Comparison of ENCODE assay signal across 8 cellular contexts in genomic region chr1:235074335-235075120, GRCh38. TPM values are rescaled to one million over a fixed set of nuclear protein-coding genes. Genes with fewer than 3 reads are reported as not detected.
A peak's percentile ranks its signal among the peaks of the same experiment; 100 is the strongest.
DNase-seq lines count a peak whose midpoint lies in the region; ATAC-seq and TF ChIP-seq lines count a peak whose summit lies in the region.

No MANE protein-coding gene starts in this region.

- intact Hi-C loops in Panc1 (cut with micrococcal nuclease; ENCODE audit: unreplicated experiment): loop anchor here (5.0 to 10.0 kb wide), 2 partner anchors 200 to 462 kb away; partner anchors contain the start of gene IRF2BP2

- H3K79me2 ChIP-seq in hepatocyte (no peaks in the 10 kb centered on the region), smooth muscle cell (ENCODE audit: low read depth) (no peaks in the 10 kb centered on the region)

- peak overlapping the region; percentile 43 to 79 (median 74); a peak in 21 of 22 replicates for H3K9ac ChIP-seq in BLaER1 treated with 17β-estradiol and CSF1 and Interleukin-3, amounts not matched to agents 10 nM and 100 nM
- H3K9ac ChIP-seq in adipocyte (ENCODE audit: low read length): peak overlapping the region; percentile 84
- peak overlapping the region; percentile 95 for H3K9ac ChIP-seq in smooth muscle cell (ENCODE audit: low read depth)

- no peaks in the 10 kb centered on the region for H3K36me3 ChIP-seq in BLaER1 treated with 17β-estradiol and CSF1 and Interleukin-3, amounts not matched to agents 10 nM and 100 nM
- H3K36me3 ChIP-seq in Panc1 (ENCODE audit: control insufficient read depth, insufficient read depth, low read length): no peaks in the 10 kb centered on the region
- H3K36me3 ChIP-seq in adipocyte (ENCODE audit: control insufficient read depth, insufficient read depth, low read length, severe bottlenecking): no peaks in the 10 kb centered on the region
- H3K36me3 ChIP-seq in hepatocyte (replicated peaks; ENCODE audit: insufficient read depth, low read depth): no peaks in the 10 kb centered on the region
- H3K36me3 ChIP-seq in smooth muscle cell (ENCODE audit: low read depth): no peaks in the 10 kb centered on the region

- peak overlapping the region; percentile 64 to 89 (median 81); a peak in 21 of 22 replicates for H3K27ac ChIP-seq in BLaER1 treated with 17β-estradiol and CSF1 and Interleukin-3, amounts not matched to agents 10 nM and 100 nM
- H3K27ac ChIP-seq in Panc1 (ENCODE audit: low read length): peak overlapping the region; percentile 100
- H3K27ac ChIP-seq in hepatocyte: peak overlapping the region; percentile 99
- H3K27ac ChIP-seq in smooth muscle cell (ENCODE audit: low read depth): peak overlapping the region; percentile 100

- no peaks in the 10 kb centered on the region for H3K9me3 ChIP-seq in BLaER1 treated with 17β-estradiol and CSF1 and Interleukin-3, amounts not matched to agents 10 nM and 100 nM (replicated peaks in 1 of 11)
- H3K9me3 ChIP-seq in Panc1 (ENCODE audit: control insufficient read depth, insufficient read depth, low read depth, low read length): no peaks in the 10 kb centered on the region
- no peaks in the 10 kb centered on the region for H3K9me3 ChIP-seq in adipocyte (ENCODE audit: control insufficient read depth, low read length)
- H3K9me3 ChIP-seq in hepatocyte (ENCODE audit: low read depth): no peaks in the 10 kb centered on the region
- H3K9me3 ChIP-seq in smooth muscle cell (replicated peaks; ENCODE audit: low read depth): no peaks in the 10 kb centered on the region

- H3K9me2 ChIP-seq in hepatocyte (replicated peaks; ENCODE audit: insufficient read depth): no peaks in the 10 kb centered on the region

- WGBS in hepatocyte (ENCODE audit: low lambda C conversion rate, missing lambda C conversion rate): 35% methylated on average over 17 of the region's 17 CpGs
- WGBS in smooth muscle cell (ENCODE audit: low lambda C conversion rate): 28% methylated on average over 17 of the region's 17 CpGs

- DNase-seq in Panc1 (ENCODE audit: low read depth, low spot score) (no peak), adipocyte (ENCODE audit: low read depth) (peak; percentile 74), hepatocyte (ENCODE audit: low spot score) (peak; percentile 55), smooth muscle cell (lab: John Stamatoyannopoulos, UW; ENCODE audit: unreplicated experiment) (no peak), GF-D8 (lab: John Stamatoyannopoulos, UW) (no peak)

- in situ Hi-C loops in Panc1 (cut with HindIII; ENCODE audit: low pct_unique_long_range_greater_than_20kb, low sequenced_read_pairs): loop anchor here (10.0 kb wide), 2 partner anchors 120 to 330 kb away; no protein-coding TSS in a partner anchor

- peak overlapping the region; percentile 71 to 95 (median 85) for H3K4me2 ChIP-seq in BLaER1 treated with 17β-estradiol and CSF1 and Interleukin-3, amounts not matched to agents 10 nM and 100 nM
- H3K4me2 ChIP-seq in hepatocyte (peak overlapping the region; percentile 16), smooth muscle cell (peak overlapping the region; percentile 65)

- TF ChIP-seq CTCF in Panc1 (IDR thresholded peaks at IDR 0.05): no peak
- no peak for TF ChIP-seq CTCF in hepatocyte (IDR thresholded peaks at IDR 0.05; ENCODE audit: poor library complexity)
- TF ChIP-seq CTCF in smooth muscle cell (IDR thresholded peaks at IDR 0.05; ENCODE audit: borderline replicate concordance, insufficient read depth, poor library complexity, severe bottlenecking): no peak

- H2AFZ ChIP-seq in hepatocyte (no peak overlapping the region), smooth muscle cell (ENCODE audit: low read depth) (no peak overlapping the region)

- no TSS peak for BruUV-seq in Panc1 (replicated peaks; lab: Mats Ljungman, UMichigan)

- H3K4me1 ChIP-seq in BLaER1 treated with 17β-estradiol and CSF1 and Interleukin-3, amounts not matched to agents 10 nM and 100 nM: peaks cover 65 to 82% (median 76%) of the 10 kb centered on the region in 10 experiments
- H3K4me1 ChIP-seq in Panc1 (ENCODE audit: control insufficient read depth, insufficient read depth, low read length) (peaks cover 70% of the 10 kb centered on the region), adipocyte (ENCODE audit: control insufficient read depth, insufficient read depth, low read length) (peaks cover 72% of the 10 kb centered on the region), hepatocyte (ENCODE audit: insufficient read depth) (peaks cover 44% of the 10 kb centered on the region), smooth muscle cell (ENCODE audit: low read depth) (peaks cover 23% of the 10 kb centered on the region)

- peaks cover 24% of the 10 kb centered on the region for H3F3A ChIP-seq in smooth muscle cell (ENCODE audit: low read depth)

- peak; percentile 27 for ATAC-seq in GM19372 (IDR thresholded peaks at IDR 0.05; ENCODE audit: low read depth, unreplicated experiment)
- peak; percentile 32 for ATAC-seq in HG03439 (IDR thresholded peaks at IDR 0.05; ENCODE audit: unreplicated experiment)
- peak; percentile 31 for ATAC-seq in Panc1

- no peaks in the 10 kb centered on the region for H4K20me1 ChIP-seq in BLaER1 treated with 17β-estradiol and CSF1 and Interleukin-3, amounts not matched to agents 10 nM and 100 nM
- H4K20me1 ChIP-seq in hepatocyte (ENCODE audit: insufficient read depth, poor library complexity, severe bottlenecking) (no peaks in the 10 kb centered on the region), smooth muscle cell (ENCODE audit: low read depth) (no peaks in the 10 kb centered on the region)

- POLR2A ChIA-PET in Panc1 (lab: Charles Lee): interaction anchor here (0.6 to 2.7 kb wide), 5 partner anchors 39 to 579 kb away, joined by 3 to 10 read pairs (median 4); no protein-coding TSS in a partner anchor

- CTCF ChIA-PET in Panc1 (lab: Charles Lee): no interaction called here

- peak overlapping the region in 7 of 10 experiments; percentile 1 to 39 (median 12); a peak in 7 of 20 replicates for H3K4me3 ChIP-seq in BLaER1 treated with 17β-estradiol and CSF1 and Interleukin-3, amounts not matched to agents 10 nM and 100 nM
- H3K4me3 ChIP-seq in Panc1 (ENCODE audit: low read depth in 2 of 2, low read length in 2 of 2): peak overlapping the region in 1 of 2 experiments; percentile 7; a peak in 2 of 4 replicates
- H3K4me3 ChIP-seq in adipocyte (ENCODE audit: low read length): peak overlapping the region; percentile 59
- no peak overlapping the region for H3K4me3 ChIP-seq in hepatocyte
- no peak overlapping the region for H3K4me3 ChIP-seq in smooth muscle cell

- H3K27me3 ChIP-seq in BLaER1 treated with 17β-estradiol and CSF1 and Interleukin-3, amounts not matched to agents 10 nM and 100 nM: no peaks in the 10 kb centered on the region
- H3K27me3 ChIP-seq in Panc1 (ENCODE audit: control insufficient read depth, insufficient read depth, low read length) (no peaks in the 10 kb centered on the region), adipocyte (replicated peaks; ENCODE audit: control insufficient read depth, insufficient read depth, low read length) (no peaks in the 10 kb centered on the region), hepatocyte (no peaks in the 10 kb centered on the region), smooth muscle cell (ENCODE audit: low read depth) (no peaks in the 10 kb centered on the region)

RNA-seq across cellular contexts. Expression of gene TOMM20, which starts 54.1 kb away (rescaled TPM):
- 101 TPM for total RNA-seq in Panc1 (2021; ENCODE audit: unreplicated experiment)
- polyA plus RNA-seq in Panc1 (2012; ENCODE audit: insufficient read length): 73.5 TPM
- total RNA-seq in hepatocyte: 96.4 and 99.6 TPM in 2 replicates
- 51.8 and 55.0 TPM in 2 replicates for polyA plus RNA-seq in hepatocyte
- total RNA-seq in smooth muscle cell: 82.1 and 88.7 TPM in 2 replicates
- 46.1 and 71.3 TPM in 2 replicates for polyA plus RNA-seq in smooth muscle cell

Comparison
In these comparisons a context has a peak if more than half of its experiments do, and no peak if none do; other contexts are left out.
1. H3K4me2 ChIP-seq: peak in every context shown above with its lines; median percentile 85 in BLaER1 treated with 17β-estradiol and CSF1 and Interleukin-3, amounts not matched to agents 10 nM and 100 nM; 65 in smooth muscle cell; 16 in hepatocyte.
2. H3K4me3 ChIP-seq: peak in BLaER1 treated with 17β-estradiol and CSF1 and Interleukin-3, amounts not matched to agents 10 nM and 100 nM (7 of 10) and adipocyte (single experiment); none in hepatocyte (single experiment) and smooth muscle cell (single experiment).
3. DNase-seq: peak in adipocyte (single experiment) and hepatocyte (single experiment); none in Panc1 (single experiment), smooth muscle cell (single experiment) and GF-D8 (single experiment).
4. Peak in every context shown above with its lines, with median percentiles within 50 percentile points of each other: H3K27ac ChIP-seq, H3K9ac ChIP-seq and ATAC-seq.